In the genomic region with DNA sequence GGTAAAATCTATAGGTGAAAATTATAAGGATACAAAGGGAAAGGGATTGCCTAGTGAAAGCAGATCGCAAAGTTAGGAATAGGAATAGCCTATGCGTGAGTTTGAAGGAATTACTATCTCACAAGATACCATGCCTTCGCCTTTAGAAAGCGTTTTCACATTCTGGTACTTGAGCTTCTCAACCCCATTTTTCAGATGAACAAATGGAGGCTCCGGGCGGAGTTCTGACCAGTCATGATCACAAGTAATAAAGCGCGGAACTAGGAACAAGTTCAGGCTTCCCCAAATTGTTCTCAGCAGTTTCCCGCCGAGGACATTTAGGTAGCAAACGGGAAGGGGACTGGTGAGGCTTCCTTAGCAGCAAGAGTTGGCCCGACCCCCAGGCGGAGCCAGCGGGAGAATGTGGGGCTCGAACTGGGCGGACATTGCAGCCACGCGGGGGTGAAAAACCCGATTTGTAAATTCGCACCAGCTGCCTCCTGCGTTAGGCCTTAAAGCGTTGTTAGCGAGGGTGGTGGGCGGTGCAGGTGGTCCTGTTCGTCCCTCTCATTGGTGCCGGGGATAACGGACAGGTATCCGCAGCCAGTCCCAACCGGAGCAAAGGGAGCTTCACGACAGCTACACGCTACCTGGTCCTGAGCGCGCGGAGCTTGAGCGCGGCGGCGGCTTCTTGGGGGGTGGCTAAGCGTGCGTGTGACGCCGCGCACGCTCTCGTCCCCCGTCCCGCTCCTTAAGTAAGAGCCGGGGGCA, we compare ENCODE assay signal across 8 cellular contexts.
DNase-seq lines count a peak whose midpoint lies in the region; ATAC-seq lines count a peak whose summit lies in the region.

No MANE protein-coding gene starts in this region.

- H3K27ac ChIP-seq in BLaER1: peak overlapping the region; percentile 5; the same call in 1 of the 2 replicates
- H3K27ac ChIP-seq in skin epidermis: peak overlapping the region in 17 of 21 experiments; percentile 0 to 72 (median 36)

- peak overlapping the region; percentile 46 for H3K4me2 ChIP-seq in BLaER1

- 0 out of 2 replicates have a peak, but pooled peaks cover 4% of the 10 kb centered on the region for H3K4me1 ChIP-seq in BLaER1

- ATAC-seq in GM21717 (IDR thresholded peaks at IDR 0.05; ENCODE audit: unreplicated experiment) (peak; percentile 52), GM19351 (IDR thresholded peaks at IDR 0.05; ENCODE audit: unreplicated experiment) (no peak)

- H3K27me3 ChIP-seq in BLaER1: peaks cover 4% of the 10 kb centered on the region; the same call in 1 of the 2 replicates

- no peaks in the 10 kb centered on the region for H3K9me3 Mint-ChIP-seq in T-helper 2 cell treated with Interferon-gamma antibody and Interleukin-4, amounts not matched to agents 5 μg/mL and 100 μg/mL, for 36 hours

- peaks cover 10% of the 10 kb centered on the region for H3K4me1 Mint-ChIP-seq in T-helper 2 cell treated with Interferon-gamma antibody and Interleukin-4, amounts not matched to agents 5 μg/mL and 100 μg/mL, for 36 hours (ENCODE audit: low read depth)

- no peaks in the 10 kb centered on the region for H3K9me3 ChIP-seq in BLaER1

- H3K36me3 Mint-ChIP-seq in T-helper 2 cell treated with Interferon-gamma antibody and Interleukin-4, amounts not matched to agents 5 μg/mL and 100 μg/mL, for 36 hours (ENCODE audit: low read depth): peaks cover 3% of the 10 kb centered on the region

- H3K27me3 Mint-ChIP-seq in T-helper 2 cell treated with Interferon-gamma antibody and Interleukin-4, amounts not matched to agents 5 μg/mL and 100 μg/mL, for 36 hours (ENCODE audit: low read depth): no peaks in the 10 kb centered on the region

- peaks cover 53% of the 10 kb centered on the region for H4K20me1 ChIP-seq in BLaER1

- peak; percentile 70 for DNase-seq in T-helper 2 cell treated with Interferon-gamma antibody and Interleukin-4, amounts not matched to agents 5 μg/mL and 100 μg/mL, for 36 hours (ENCODE audit: low spot score)
- DNase-seq in brain pericyte (ENCODE audit: low read depth, low spot score) (peak; percentile 63), iPS-NIHi7 (ENCODE audit: extremely low spot score) (peak; percentile 97), NCI-H1105 treated with DMSO at 0.1 percent for 48 hours (lab: John Stamatoyannopoulos, UW) (no peak)

- H3K9ac ChIP-seq in BLaER1: peak overlapping the region; percentile 18; the same call in 1 of the 2 replicates

- no peak overlapping the region; the same call in 1 of the 2 replicates for H3K4me3 ChIP-seq in BLaER1
- peak overlapping the region; percentile 13 to 33 (median 23) for H3K4me3 ChIP-seq in skin epidermis

- peaks cover 55% of the 10 kb centered on the region for H3K36me3 ChIP-seq in BLaER1

- H3K4me3 Mint-ChIP-seq in T-helper 2 cell treated with Interferon-gamma antibody and Interleukin-4, amounts not matched to agents 5 μg/mL and 100 μg/mL, for 36 hours: peak overlapping the region; percentile 66

- peak overlapping the region; percentile 52 for H3K27ac Mint-ChIP-seq in T-helper 2 cell treated with Interferon-gamma antibody and Interleukin-4, amounts not matched to agents 5 μg/mL and 100 μg/mL, for 36 hours
